Comparison of ENCODE assay signal across 8 cellular contexts in genomic region chr13:52569904-52570602, GRCh38.
DNase-seq lines count a peak whose midpoint lies in the region; ATAC-seq and TF ChIP-seq lines count a peak whose summit lies in the region.
"Not testable (repeated sequence)": the region's sequence is repeated elsewhere in the genome, so short reads cannot be mapped to it uniquely, and the experiment has no call there.

No MANE protein-coding gene starts in this region.

- not testable (repeated sequence) for TF ChIP-seq POLR2A in prostate gland (IDR thresholded peaks at IDR 0.05)

- peak overlapping the region in 3 of 5 experiments; percentile 13 to 73 (median 67) for H3K4me3 Mint-ChIP-seq in brain

- not testable (repeated sequence) for H3K27me3 ChIP-seq in prostate gland (replicated peaks; ENCODE audit: insufficient read depth)

- H3K36me3 ChIP-seq in SK-N-MC (ENCODE audit: insufficient read depth, low read length); prostate gland: not testable (repeated sequence)

- H3K4me3 ChIP-seq in AG10803 (ENCODE audit: low read length); SK-N-MC; prostate gland: not testable (repeated sequence)

- H3K27ac ChIP-seq in SK-N-MC, prostate gland: not testable (repeated sequence)

- ATAC-seq in GM18867 (IDR thresholded peaks at IDR 0.05; ENCODE audit: unreplicated experiment) (peak; percentile 77), HG02973 (IDR thresholded peaks at IDR 0.05; ENCODE audit: unreplicated experiment) (peak; percentile 79), left ventricle myocardium superior (peak; percentile 94)

- not testable (repeated sequence) for H3K9ac ChIP-seq in SK-N-MC (ENCODE audit: insufficient read length)

- H3K27ac Mint-ChIP-seq in brain, result peak overlapping the region in 1 of 5 experiments; percentile 84

- not testable (repeated sequence) for H3K9me3 Mint-ChIP-seq in brain

- intact Hi-C loops in left ventricle myocardium superior (cut with micrococcal nuclease); prostate gland (cut with DNase I): not testable (repeated sequence)

- 4% methylated on average over 2 of the region's 9 CpGs for WGBS in prostate gland

- DNase-seq in AG10803 (ENCODE audit: low read depth) (peak; percentile 4), NCI-H1436 (lab: John Stamatoyannopoulos, UW) (peak; percentile 26), SK-N-MC (ENCODE audit: low read depth, low spot score) (peak; percentile 45), left ventricle myocardium superior (peak; percentile 47), prostate gland (ENCODE audit: low spot score) (peak; percentile 62)

- TF ChIP-seq CTCF in AG10803 (conservative IDR thresholded peaks at IDR 0.05; ENCODE audit: low read length), result not testable (repeated sequence)
- TF ChIP-seq CTCF in brain (conservative IDR thresholded peaks at IDR 0.05) (peak; percentile 57 to 68), prostate gland (IDR thresholded peaks at IDR 0.05) (peak in 3 of 4 experiments; percentile 25 to 45 (median 29))

- not testable (repeated sequence) for H3K27me3 Mint-ChIP-seq in brain

- not testable (repeated sequence) for H3K9me3 ChIP-seq in SK-N-MC (ENCODE audit: low read depth, low read length); prostate gland

- H3K4me1 ChIP-seq in prostate gland (replicated peaks), result not testable (repeated sequence)

- H3K36me3 Mint-ChIP-seq in brain, result not testable (repeated sequence)

- not testable (repeated sequence) for H3K4me1 Mint-ChIP-seq in brain

Comparison
In these comparisons a context has a peak if more than half of its experiments do, and no peak if none do; other contexts are left out.
1. DNase-seq: peak in every context shown above with its lines; median percentile 62 in prostate gland; 47 in left ventricle myocardium superior; 45 in SK-N-MC; 26 in NCI-H1436; 4 in AG10803.